ENCODE assay signal across 1 cellular context in the genomic region with DNA sequence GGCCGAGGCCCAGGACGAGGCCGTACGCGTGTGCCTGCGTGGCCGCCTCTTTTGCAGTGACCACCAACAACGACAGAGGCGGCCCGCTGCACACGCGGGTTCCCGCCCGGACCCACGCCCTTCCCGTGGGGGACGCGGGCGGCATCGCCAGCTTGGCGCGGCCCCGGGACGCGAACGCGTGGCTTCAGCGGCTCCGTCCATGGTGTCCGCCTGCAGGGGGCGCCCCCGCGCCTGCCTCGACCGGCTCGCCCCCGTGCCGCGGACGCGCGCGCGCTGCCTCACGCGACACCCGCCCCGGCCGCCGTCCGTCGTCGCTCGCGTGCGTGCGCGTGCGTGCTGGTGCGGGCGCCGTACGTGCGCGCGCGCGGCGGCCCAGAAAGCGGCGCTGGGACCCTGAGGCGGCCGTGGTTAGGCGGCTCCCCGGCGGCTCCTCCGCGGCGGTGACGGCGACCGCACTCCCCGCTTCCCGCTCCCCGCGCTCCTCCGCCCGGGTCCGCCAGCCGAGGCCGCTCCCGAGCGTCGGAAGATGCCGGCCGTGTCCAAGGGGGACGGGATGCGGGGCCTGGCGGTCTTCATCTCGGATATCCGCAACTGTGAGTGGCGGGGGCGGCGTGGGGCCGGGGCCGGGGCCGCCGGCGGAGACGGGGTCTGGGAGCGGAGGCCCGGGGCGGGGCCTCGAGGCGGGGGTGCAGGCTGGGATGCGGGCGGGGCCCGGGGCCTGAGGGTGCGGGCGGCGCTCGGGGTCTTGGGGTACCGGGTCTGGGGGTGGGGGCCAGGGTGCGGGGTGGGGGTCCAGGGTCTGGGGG.
A peak's percentile ranks its signal among the peaks of the same experiment; 100 is the strongest.
TF ChIP-seq lines count a peak whose summit lies in the region.

AP2A2 (plus strand) TSS at position 375 of the 806 bp plus-strand sequence; CDS start at position 527, 152 bp downstream.

TF ChIP-seq in HepG2, 621 proteins besides CTCF, POLR2A, EP300 and RAD21 (continued from another document and continues in another):
- TF ChIP-seq ZNF709 (CRISPR knock-in tag; IDR thresholded peaks at IDR 0.05) (no peak), ZNF724P (CRISPR knock-in tag; IDR thresholded peaks at IDR 0.05; ENCODE audit: borderline replicate concordance) (no peak), FOXA1 (IDR thresholded peaks at IDR 0.05) (no peak), FOXA1 (CRISPR knock-in tag; IDR thresholded peaks at IDR 0.05) (no peak), RAD51 (IDR thresholded peaks at IDR 0.05; ENCODE audit: borderline replicate concordance) (no peak), U2AF1 (optimal IDR thresholded peaks at IDR 0.05; ENCODE audit: low read depth, low read length) (no peak), KAT2B (IDR thresholded peaks at IDR 0.05; ENCODE audit: borderline replicate concordance, low read depth, low read length) (no peak), RNF2 (conservative IDR thresholded peaks at IDR 0.05; ENCODE audit: low read depth) (no peak), ATM (IDR thresholded peaks at IDR 0.05; ENCODE audit: borderline replicate concordance) (no peak), MTA3 (CRISPR knock-in tag; IDR thresholded peaks at IDR 0.05) (no peak), ZNF780A (CRISPR knock-in tag; IDR thresholded peaks at IDR 0.05) (no peak), ZNF333 (CRISPR knock-in tag; IDR thresholded peaks at IDR 0.05; ENCODE audit: borderline replicate concordance) (no peak), HMG20A (CRISPR knock-in tag; IDR thresholded peaks at IDR 0.05; ENCODE audit: borderline replicate concordance) (no peak), ZNF225 (CRISPR knock-in tag; IDR thresholded peaks at IDR 0.05) (no peak), FOXO4 (CRISPR knock-in tag; conservative IDR thresholded peaks at IDR 0.05) (no peak), HMG20B (CRISPR knock-in tag; conservative IDR thresholded peaks at IDR 0.05) (no peak), PAWR (CRISPR knock-in tag; IDR thresholded peaks at IDR 0.05; ENCODE audit: borderline replicate concordance) (no peak), ESRRA (CRISPR knock-in tag; IDR thresholded peaks at IDR 0.05; ENCODE audit: low read depth) (peak; percentile 41; the same call in 1 of the 2 replicates), CREM (IDR thresholded peaks at IDR 0.05) (no peak), CREM (CRISPR knock-in tag; IDR thresholded peaks at IDR 0.05) (no peak), ZFP36L2 (CRISPR knock-in tag; IDR thresholded peaks at IDR 0.05) (no peak), BRD4 (CRISPR knock-in tag; IDR thresholded peaks at IDR 0.05) (no peak), SMAD1 (CRISPR knock-in tag; IDR thresholded peaks at IDR 0.05; ENCODE audit: borderline replicate concordance, low read depth) (no peak), THAP7 (CRISPR knock-in tag; IDR thresholded peaks at IDR 0.05) (no peak), PREB (CRISPR knock-in tag; IDR thresholded peaks at IDR 0.05) (no peak), ZNF737 (CRISPR knock-in tag; IDR thresholded peaks at IDR 0.05; ENCODE audit: borderline replicate concordance) (no peak), IRF1 (CRISPR knock-in tag; IDR thresholded peaks at IDR 0.05; ENCODE audit: low read depth) (no peak), MYPOP (CRISPR knock-in tag; IDR thresholded peaks at IDR 0.05) (peak; percentile 21; the same call in 1 of the 2 replicates), FOXO1 (CRISPR knock-in tag; IDR thresholded peaks at IDR 0.05) (no peak), ZFP90 (CRISPR knock-in tag; IDR thresholded peaks at IDR 0.05; ENCODE audit: borderline replicate concordance) (no peak), ZNF430 (CRISPR knock-in tag; IDR thresholded peaks at IDR 0.05) (no peak), PAF1 (CRISPR knock-in tag; IDR thresholded peaks at IDR 0.05) (no peak), KLF13 (CRISPR knock-in tag; IDR thresholded peaks at IDR 0.05) (no peak), HMGXB4 (CRISPR knock-in tag; IDR thresholded peaks at IDR 0.05; ENCODE audit: borderline replicate concordance in 1 of 2, low read depth in 1 of 2) (peak in 1 of 2 experiments; percentile 73; a peak in 3 of 4 replicates), HNF4A (CRISPR knock-in tag; IDR thresholded peaks at IDR 0.05) (no peak), ZMAT5 (CRISPR knock-in tag; IDR thresholded peaks at IDR 0.05; ENCODE audit: borderline replicate concordance, low read depth) (no peak), ZNF501 (CRISPR knock-in tag; IDR thresholded peaks at IDR 0.05) (no peak), ZNF256 (CRISPR knock-in tag; conservative IDR thresholded peaks at IDR 0.05) (no peak), ZNF790 (CRISPR knock-in tag; IDR thresholded peaks at IDR 0.05; ENCODE audit: borderline replicate concordance) (no peak), RFX1 (IDR thresholded peaks at IDR 0.05) (no peak), HMGA1 (CRISPR knock-in tag; conservative IDR thresholded peaks at IDR 0.05) (no peak)
- TF ChIP-seq, protein P1, sequence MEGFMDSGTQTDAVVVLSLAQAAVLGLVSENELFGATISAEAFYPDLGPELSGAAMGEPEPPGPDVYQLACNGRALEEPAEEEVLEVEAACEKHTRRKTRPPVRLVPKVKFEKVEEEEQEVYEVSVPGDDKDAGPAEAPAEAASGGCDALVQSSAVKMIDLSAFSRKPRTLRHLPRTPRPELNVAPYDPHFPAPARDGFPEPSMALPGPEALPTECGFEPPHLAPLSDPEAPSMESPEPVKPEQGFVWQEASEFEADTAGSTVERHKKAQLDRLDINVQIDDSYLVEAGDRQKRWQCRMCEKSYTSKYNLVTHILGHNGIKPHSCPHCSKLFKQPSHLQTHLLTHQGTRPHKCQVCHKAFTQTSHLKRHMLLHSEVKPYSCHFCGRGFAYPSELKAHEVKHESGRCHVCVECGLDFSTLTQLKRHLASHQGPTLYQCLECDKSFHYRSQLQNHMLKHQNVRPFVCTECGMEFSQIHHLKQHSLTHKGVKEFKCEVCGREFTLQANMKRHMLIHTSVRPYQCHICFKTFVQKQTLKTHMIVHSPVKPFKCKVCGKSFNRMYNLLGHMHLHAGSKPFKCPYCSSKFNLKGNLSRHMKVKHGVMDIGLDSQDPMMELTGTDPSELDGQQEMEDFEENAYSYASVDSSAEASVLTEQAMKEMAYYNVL (CRISPR knock-in tag; IDR thresholded peaks at IDR 0.05; ENCODE audit: borderline replicate concordance) = no peak
- TF ChIP-seq, protein P2, sequence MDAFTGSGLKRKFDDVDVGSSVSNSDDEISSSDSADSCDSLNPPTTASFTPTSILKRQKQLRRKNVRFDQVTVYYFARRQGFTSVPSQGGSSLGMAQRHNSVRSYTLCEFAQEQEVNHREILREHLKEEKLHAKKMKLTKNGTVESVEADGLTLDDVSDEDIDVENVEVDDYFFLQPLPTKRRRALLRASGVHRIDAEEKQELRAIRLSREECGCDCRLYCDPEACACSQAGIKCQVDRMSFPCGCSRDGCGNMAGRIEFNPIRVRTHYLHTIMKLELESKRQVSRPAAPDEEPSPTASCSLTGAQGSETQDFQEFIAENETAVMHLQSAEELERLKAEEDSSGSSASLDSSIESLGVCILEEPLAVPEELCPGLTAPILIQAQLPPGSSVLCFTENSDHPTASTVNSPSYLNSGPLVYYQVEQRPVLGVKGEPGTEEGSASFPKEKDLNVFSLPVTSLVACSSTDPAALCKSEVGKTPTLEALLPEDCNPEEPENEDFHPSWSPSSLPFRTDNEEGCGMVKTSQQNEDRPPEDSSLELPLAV (CRISPR knock-in tag; conservative IDR thresholded peaks at IDR 0.05; ENCODE audit: low read depth) = no peak
- TF ChIP-seq, protein P3, sequence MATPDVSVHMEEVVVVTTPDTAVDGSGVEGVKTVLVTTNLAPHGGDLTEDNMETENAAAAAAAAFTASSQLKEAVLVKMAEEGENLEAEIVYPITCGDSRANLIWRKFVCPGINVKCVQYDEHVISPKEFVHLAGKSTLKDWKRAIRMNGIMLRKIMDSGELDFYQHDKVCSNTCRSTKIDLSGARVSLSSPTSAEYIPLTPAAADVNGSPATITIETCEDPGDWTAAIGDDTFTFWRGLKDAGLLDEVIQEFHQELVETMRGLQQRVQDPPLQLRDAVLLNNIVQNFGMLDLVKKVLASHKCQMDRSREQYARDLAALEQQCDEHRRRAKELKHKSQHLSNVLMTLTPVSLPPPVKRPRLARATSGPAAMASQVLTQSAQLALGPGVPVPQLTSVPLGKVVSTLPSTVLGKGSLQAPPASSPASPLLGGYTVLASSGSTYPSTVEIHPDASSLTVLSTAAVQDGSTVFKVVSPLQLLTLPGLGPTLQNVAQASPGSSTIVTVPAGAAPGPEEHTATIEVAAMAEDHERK (CRISPR knock-in tag; IDR thresholded peaks at IDR 0.05; ENCODE audit: low read depth) = peak; percentile 90
- TF ChIP-seq, protein P4, sequence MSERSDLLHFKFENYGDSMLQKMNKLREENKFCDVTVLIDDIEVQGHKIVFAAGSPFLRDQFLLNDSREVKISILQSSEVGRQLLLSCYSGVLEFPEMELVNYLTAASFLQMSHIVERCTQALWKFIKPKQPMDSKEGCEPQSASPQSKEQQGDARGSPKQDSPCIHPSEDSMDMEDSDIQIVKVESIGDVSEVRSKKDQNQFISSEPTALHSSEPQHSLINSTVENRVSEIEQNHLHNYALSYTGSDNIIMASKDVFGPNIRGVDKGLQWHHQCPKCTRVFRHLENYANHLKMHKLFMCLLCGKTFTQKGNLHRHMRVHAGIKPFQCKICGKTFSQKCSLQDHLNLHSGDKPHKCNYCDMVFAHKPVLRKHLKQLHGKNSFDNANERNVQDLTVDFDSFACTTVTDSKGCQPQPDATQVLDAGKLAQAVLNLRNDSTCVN (CRISPR knock-in tag; IDR thresholded peaks at IDR 0.05; ENCODE audit: borderline replicate concordance) = no peak
- TF ChIP-seq, protein P5, sequence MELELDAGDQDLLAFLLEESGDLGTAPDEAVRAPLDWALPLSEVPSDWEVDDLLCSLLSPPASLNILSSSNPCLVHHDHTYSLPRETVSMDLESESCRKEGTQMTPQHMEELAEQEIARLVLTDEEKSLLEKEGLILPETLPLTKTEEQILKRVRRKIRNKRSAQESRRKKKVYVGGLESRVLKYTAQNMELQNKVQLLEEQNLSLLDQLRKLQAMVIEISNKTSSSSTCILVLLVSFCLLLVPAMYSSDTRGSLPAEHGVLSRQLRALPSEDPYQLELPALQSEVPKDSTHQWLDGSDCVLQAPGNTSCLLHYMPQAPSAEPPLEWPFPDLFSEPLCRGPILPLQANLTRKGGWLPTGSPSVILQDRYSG (CRISPR knock-in tag; IDR thresholded peaks at IDR 0.05) = no peak
- TF ChIP-seq, protein P6, sequence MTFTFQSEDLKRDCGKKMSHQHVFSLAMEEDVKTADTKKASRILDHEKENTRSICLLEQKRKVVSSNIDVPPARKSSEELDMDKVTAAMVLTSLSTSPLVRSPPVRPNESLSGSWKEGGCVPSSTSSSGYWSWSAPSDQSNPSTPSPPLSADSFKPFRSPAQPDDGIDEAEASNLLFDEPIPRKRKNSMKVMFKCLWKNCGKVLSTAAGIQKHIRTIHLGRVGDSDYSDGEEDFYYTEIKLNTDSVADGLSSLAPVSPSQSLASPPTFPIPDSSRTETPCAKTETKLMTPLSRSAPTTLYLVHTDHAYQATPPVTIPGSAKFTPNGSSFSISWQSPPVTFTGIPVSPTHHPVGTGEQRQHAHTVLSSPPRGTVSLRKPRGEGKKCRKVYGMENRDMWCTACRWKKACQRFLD (CRISPR knock-in tag; IDR thresholded peaks at IDR 0.05; ENCODE audit: borderline replicate concordance) = no peak
